Comparison of ENCODE assay signal across 1 cellular context in genomic region chr6:125191916-125192609, GRCh38.
TF ChIP-seq lines count a peak whose summit lies in the region.

No MANE protein-coding gene starts in this region.

TF ChIP-seq in SK-N-SH, 30 proteins besides CTCF, POLR2A, EP300 and RAD21 (continued from another document):
- TF ChIP-seq REST (IDR thresholded peaks at IDR 0.05; ENCODE audit: low read depth, low read length), result no peak
- no peak for TF ChIP-seq TEAD4 (IDR thresholded peaks at IDR 0.05; ENCODE audit: borderline replicate concordance, insufficient read depth)
- no peak for TF ChIP-seq GABPA (IDR thresholded peaks at IDR 0.05; ENCODE audit: low read depth)
- no peak for TF ChIP-seq YY1 (IDR thresholded peaks at IDR 0.05; ENCODE audit: low read depth)
- no peak for TF ChIP-seq TCF12 (IDR thresholded peaks at IDR 0.05)
- TF ChIP-seq SMC3 (IDR thresholded peaks at IDR 0.05; ENCODE audit: low read depth, low read length), result peak; percentile 43
- TF ChIP-seq ZBTB33 (IDR thresholded peaks at IDR 0.05; ENCODE audit: borderline replicate concordance, low read depth), result no peak
- TF ChIP-seq USF1 (IDR thresholded peaks at IDR 0.05; ENCODE audit: borderline replicate concordance, low read depth), result no peak
- no peak for TF ChIP-seq TAF1 (IDR thresholded peaks at IDR 0.05; ENCODE audit: borderline replicate concordance, low read depth, low read length)
